Comparison of ENCODE assay signal across 16 cellular contexts in the genomic region with DNA sequence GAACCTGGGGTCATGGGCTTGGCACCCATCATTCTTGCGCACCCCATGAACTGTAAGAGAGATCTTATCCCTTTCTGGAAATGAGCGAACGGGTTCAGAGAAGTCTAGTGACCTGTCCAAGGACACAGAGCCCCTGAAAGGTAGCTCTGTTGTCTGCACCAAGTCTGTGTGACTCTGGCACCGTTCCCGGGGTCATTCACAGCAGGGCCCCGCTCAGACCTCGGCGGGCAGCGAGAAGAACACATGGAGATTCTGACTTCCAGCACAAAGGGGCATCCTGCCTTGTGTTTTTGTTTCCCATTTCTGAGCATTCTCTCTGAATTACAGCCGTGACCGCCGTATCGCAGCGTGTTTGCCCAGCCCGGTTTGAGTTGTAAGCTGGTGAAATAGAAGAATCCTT.
A peak's percentile ranks its signal among the peaks of the same experiment; 100 is the strongest.
DNase-seq lines count a peak whose midpoint lies in the region; ATAC-seq and TF ChIP-seq lines count a peak whose summit lies in the region.
"Had no signal": no experiment of that assay in that cellular context is flagged by ENCODE, and none has a peak within 500 bp of the region (broad histone marks: within the 10 kb centered on the region; RNA-seq: fewer than 3 reads in every experiment).

No MANE protein-coding gene starts in this region.

- H3K4me1 ChIP-seq in breast epithelium (peaks cover 0 to 7% of the 10 kb centered on the region in 2 donors), esophagus (ENCODE audit: control insufficient read depth in 2 of 2, insufficient read depth in 2 of 2, low read length in 1 of 2) (peaks cover 2 to 4% of the 10 kb centered on the region in 2 donors), neuron (ENCODE audit: insufficient read depth, low read length) (peaks cover 54% of the 10 kb centered on the region), upper lobe of right lung (peaks cover 23% of the 10 kb centered on the region)
- H3K4me1 ChIP-seq: pancreas had no signal

- H3K36me3 Mint-ChIP-seq in MCF 10A (ENCODE audit: insufficient read depth, unreplicated experiment), result peaks cover 8% of the 10 kb centered on the region
- H3K36me3 Mint-ChIP-seq: CD4-positive, alpha-beta memory T cell had no signal

- H3K4me3 ChIP-seq in breast epithelium (no peak overlapping the region), esophagus (ENCODE audit: low read depth in 1 of 2, low read length in 2 of 2) (no peak overlapping the region), neuron (ENCODE audit: low read length) (peak overlapping the region; percentile 40), upper lobe of right lung (no peak overlapping the region)
- H3K4me3 ChIP-seq: pancreas had no signal

- no peak overlapping the region for H3K4me3 Mint-ChIP-seq in MCF 10A (ENCODE audit: unreplicated experiment)
- H3K4me3 Mint-ChIP-seq: CD4-positive, alpha-beta memory T cell had no signal

- ATAC-seq in upper lobe of right lung, result no peak

- DNase-seq in breast epithelium (ENCODE audit: low spot score in 2 of 2) (no peak), MCF 10A (ENCODE audit: unreplicated experiment) (no peak), upper lobe of right lung (peak; percentile 61), GF-D8 (lab: John Stamatoyannopoulos, UW) (no peak), medulla oblongata (ENCODE audit: extremely low spot score) (no peak)
- DNase-seq in activated T-cell treated with anti-CD3 and anti-CD28 coated beads, Interleukin-2, amount 50 U/mL, for 48 hours, result no peak
- DNase-seq: activated CD8-positive, alpha-beta memory T cell treated with anti-CD3 and anti-CD28 coated beads for 24 hours; CD4-positive, alpha-beta memory T cell; effector CD4-positive, alpha-beta T cell; EL; H7; NCI-H1105 had no signal

- no TSS peak for BruUV-seq in MCF 10A (replicated peaks; lab: Mats Ljungman, UMichigan)

- CTCF ChIA-PET in MCF 10A (lab: Yijun Ruan, JAX), result no interaction called here

- intact Hi-C loops in breast epithelium (cut with DNase I; ENCODE audit: low total_unique reads), result no loop called here
- intact Hi-C loops in MCF 10A (cut with micrococcal nuclease), result no loop called here
- intact Hi-C loops in upper lobe of right lung (cut with DNase I), result no loop called here

- H2AFZ ChIP-seq in neuron (ENCODE audit: low read depth, low read length), result no peak overlapping the region

- no peak for TF ChIP-seq CTCF in breast epithelium (IDR thresholded peaks at IDR 0.05)
- no peak for TF ChIP-seq CTCF in MCF 10A (IDR thresholded peaks at IDR 0.05; ENCODE audit: unreplicated experiment)
- no peak for TF ChIP-seq CTCF in upper lobe of right lung (IDR thresholded peaks at IDR 0.05)

- H3K27ac ChIP-seq in breast epithelium, result peak overlapping the region; percentile 86 to 92
- peak overlapping the region; percentile 75 to 89 for H3K27ac ChIP-seq in esophagus (ENCODE audit: low read depth in 2 of 2, low read length in 1 of 2)
- H3K27ac ChIP-seq in upper lobe of right lung, result peak overlapping the region; percentile 83
- H3K27ac ChIP-seq: pancreas, VCaP had no signal

- H3K4me1 Mint-ChIP-seq in MCF 10A (ENCODE audit: insufficient read depth, unreplicated experiment), result no peaks in the 10 kb centered on the region

- 76 to 81% methylated on average over 15 of the region's 15 CpGs for WGBS in esophagus, 2 donors

- H3K27me3 ChIP-seq in breast epithelium (no peaks in the 10 kb centered on the region), esophagus (ENCODE audit: control insufficient read depth in 1 of 2, insufficient read depth in 2 of 2, low read length in 2 of 2) (no peaks in the 10 kb centered on the region), neuron (ENCODE audit: insufficient read depth, low read length) (no peaks in the 10 kb centered on the region), upper lobe of right lung (no peaks in the 10 kb centered on the region)
- H3K27me3 ChIP-seq: pancreas had no signal

- peaks cover 0 to 3% of the 10 kb centered on the region in 2 donors for H3K9me3 ChIP-seq in breast epithelium
- no peaks in the 10 kb centered on the region for H3K9me3 ChIP-seq in esophagus (ENCODE audit: control insufficient read depth in 2 of 2, insufficient read depth in 1 of 2, low read depth in 1 of 2, low read length in 1 of 2)
- no peaks in the 10 kb centered on the region for H3K9me3 ChIP-seq in neuron (ENCODE audit: low read length)
- H3K9me3 ChIP-seq in upper lobe of right lung, result no peaks in the 10 kb centered on the region
- H3K9me3 ChIP-seq: pancreas had no signal

- H3K36me3 ChIP-seq in breast epithelium, result no peaks in the 10 kb centered on the region
- H3K36me3 ChIP-seq in esophagus (ENCODE audit: control insufficient read depth in 2 of 2, insufficient read depth in 2 of 2, low read length in 1 of 2), result no peaks in the 10 kb centered on the region
- H3K36me3 ChIP-seq in neuron (ENCODE audit: insufficient read depth, low read length), result no peaks in the 10 kb centered on the region
- H3K36me3 ChIP-seq in upper lobe of right lung, result no peaks in the 10 kb centered on the region
- H3K36me3 ChIP-seq: pancreas had no signal

- H3K27ac Mint-ChIP-seq in MCF 10A (ENCODE audit: low read depth, unreplicated experiment), result no peak overlapping the region
- H3K27ac Mint-ChIP-seq: CD4-positive, alpha-beta memory T cell had no signal

- H3K9me3 Mint-ChIP-seq in MCF 10A (ENCODE audit: unreplicated experiment), result peaks cover 13% of the 10 kb centered on the region

- no peak for TF ChIP-seq POLR2A in breast epithelium (IDR thresholded peaks at IDR 0.05)

- H3K27me3 Mint-ChIP-seq in MCF 10A (ENCODE audit: insufficient read depth, unreplicated experiment), result no peaks in the 10 kb centered on the region

- POLR2A ChIA-PET in MCF 10A (lab: Yijun Ruan, JAX), result no interaction called here
